ENCODE assay signal across 1 cellular context in genomic region chr14:52902971-52903385, GRCh38.
TF ChIP-seq lines count a peak whose summit lies in the region.

No MANE protein-coding gene starts in this region.

TF ChIP-seq in GM23338, 12 proteins besides CTCF, POLR2A, EP300 and RAD21 (continued from another document):
- no peak for TF ChIP-seq ZNF462 (CRISPR knock-in tag; IDR thresholded peaks at IDR 0.05)
- no peak for TF ChIP-seq REST (IDR thresholded peaks at IDR 0.05; ENCODE audit: unreplicated experiment)
- TF ChIP-seq CREB1 (CRISPR knock-in tag; IDR thresholded peaks at IDR 0.05; ENCODE audit: low read depth): no peak
- TF ChIP-seq ZNF331 (CRISPR knock-in tag; IDR thresholded peaks at IDR 0.05; ENCODE audit: low read depth): no peak
- no peak for TF ChIP-seq STAT1 (IDR thresholded peaks at IDR 0.05; ENCODE audit: unreplicated experiment)
